1 cellular context compared by ENCODE assay signal in the genomic region with DNA sequence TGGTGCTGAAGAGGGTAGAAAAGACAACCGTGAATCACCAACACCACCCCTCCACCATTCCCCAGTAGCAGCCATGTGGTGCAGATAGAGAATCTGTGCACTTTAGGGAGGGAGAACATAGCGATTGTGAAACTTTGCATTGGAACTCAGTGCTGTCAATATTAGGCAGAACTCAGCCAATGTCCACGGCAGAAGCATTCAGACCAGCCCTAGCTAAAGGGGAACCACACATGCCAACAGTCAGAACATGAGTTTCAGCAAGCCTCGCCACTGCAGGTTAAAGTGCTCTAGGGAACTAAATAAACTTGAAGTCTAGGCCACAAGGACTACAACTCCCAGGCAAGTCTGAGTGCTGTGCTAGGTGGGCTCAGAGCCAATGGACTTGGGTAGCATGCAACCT.
TF ChIP-seq lines count a peak whose summit lies in the region.

No MANE protein-coding gene starts in this region.

TF ChIP-seq in GM12878, 131 proteins besides CTCF, POLR2A, EP300 and RAD21:
- TF ChIP-seq, protein P1, sequence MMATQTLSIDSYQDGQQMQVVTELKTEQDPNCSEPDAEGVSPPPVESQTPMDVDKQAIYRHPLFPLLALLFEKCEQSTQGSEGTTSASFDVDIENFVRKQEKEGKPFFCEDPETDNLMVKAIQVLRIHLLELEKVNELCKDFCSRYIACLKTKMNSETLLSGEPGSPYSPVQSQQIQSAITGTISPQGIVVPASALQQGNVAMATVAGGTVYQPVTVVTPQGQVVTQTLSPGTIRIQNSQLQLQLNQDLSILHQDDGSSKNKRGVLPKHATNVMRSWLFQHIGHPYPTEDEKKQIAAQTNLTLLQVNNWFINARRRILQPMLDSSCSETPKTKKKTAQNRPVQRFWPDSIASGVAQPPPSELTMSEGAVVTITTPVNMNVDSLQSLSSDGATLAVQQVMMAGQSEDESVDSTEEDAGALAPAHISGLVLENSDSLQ (IDR thresholded peaks at IDR 0.05): peak; percentile 68
- no peak for TF ChIP-seq FOS (IDR thresholded peaks at IDR 0.05; ENCODE audit: borderline replicate concordance, extremely low read depth, insufficient read length)
- TF ChIP-seq, protein P2, sequence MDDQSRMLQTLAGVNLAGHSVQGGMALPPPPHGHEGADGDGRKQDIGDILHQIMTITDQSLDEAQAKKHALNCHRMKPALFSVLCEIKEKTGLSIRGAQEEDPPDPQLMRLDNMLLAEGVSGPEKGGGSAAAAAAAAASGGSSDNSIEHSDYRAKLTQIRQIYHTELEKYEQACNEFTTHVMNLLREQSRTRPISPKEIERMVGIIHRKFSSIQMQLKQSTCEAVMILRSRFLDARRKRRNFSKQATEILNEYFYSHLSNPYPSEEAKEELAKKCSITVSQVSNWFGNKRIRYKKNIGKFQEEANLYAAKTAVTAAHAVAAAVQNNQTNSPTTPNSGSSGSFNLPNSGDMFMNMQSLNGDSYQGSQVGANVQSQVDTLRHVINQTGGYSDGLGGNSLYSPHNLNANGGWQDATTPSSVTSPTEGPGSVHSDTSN (IDR thresholded peaks at IDR 0.05; ENCODE audit: insufficient replicate concordance, low read depth, low read length): peak; percentile 41
TF ChIP-seq in GM12878: peak in this region for 2.
